Comparison of ENCODE assay signal across 2 cellular contexts in the genomic region with DNA sequence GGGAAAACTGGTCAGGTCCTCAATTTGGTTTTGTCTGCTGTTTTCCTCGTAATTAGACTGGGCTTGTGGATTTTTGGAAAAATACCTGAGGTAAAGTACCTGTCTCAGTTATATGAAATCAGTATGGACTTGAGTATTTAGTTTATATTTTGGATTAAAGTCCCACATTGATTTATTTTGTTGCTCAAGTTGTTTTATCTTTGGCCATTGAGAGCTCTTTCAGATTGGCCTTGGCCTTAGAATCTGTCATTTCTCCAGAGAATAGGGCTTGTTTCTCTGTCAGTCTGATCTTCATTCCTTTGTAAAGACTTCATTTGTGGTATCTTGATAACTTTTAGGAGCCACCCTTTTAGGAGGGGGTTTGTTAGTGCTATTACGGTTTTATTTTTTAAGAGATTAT.
TF ChIP-seq lines count a peak whose summit lies in the region.

No MANE protein-coding gene starts in this region.

TF ChIP-seq in GM23338, 12 proteins besides CTCF, POLR2A, EP300 and RAD21 (continued from another document):
- TF ChIP-seq, protein P1, sequence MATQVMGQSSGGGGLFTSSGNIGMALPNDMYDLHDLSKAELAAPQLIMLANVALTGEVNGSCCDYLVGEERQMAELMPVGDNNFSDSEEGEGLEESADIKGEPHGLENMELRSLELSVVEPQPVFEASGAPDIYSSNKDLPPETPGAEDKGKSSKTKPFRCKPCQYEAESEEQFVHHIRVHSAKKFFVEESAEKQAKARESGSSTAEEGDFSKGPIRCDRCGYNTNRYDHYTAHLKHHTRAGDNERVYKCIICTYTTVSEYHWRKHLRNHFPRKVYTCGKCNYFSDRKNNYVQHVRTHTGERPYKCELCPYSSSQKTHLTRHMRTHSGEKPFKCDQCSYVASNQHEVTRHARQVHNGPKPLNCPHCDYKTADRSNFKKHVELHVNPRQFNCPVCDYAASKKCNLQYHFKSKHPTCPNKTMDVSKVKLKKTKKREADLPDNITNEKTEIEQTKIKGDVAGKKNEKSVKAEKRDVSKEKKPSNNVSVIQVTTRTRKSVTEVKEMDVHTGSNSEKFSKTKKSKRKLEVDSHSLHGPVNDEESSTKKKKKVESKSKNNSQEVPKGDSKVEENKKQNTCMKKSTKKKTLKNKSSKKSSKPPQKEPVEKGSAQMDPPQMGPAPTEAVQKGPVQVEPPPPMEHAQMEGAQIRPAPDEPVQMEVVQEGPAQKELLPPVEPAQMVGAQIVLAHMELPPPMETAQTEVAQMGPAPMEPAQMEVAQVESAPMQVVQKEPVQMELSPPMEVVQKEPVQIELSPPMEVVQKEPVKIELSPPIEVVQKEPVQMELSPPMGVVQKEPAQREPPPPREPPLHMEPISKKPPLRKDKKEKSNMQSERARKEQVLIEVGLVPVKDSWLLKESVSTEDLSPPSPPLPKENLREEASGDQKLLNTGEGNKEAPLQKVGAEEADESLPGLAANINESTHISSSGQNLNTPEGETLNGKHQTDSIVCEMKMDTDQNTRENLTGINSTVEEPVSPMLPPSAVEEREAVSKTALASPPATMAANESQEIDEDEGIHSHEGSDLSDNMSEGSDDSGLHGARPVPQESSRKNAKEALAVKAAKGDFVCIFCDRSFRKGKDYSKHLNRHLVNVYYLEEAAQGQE (IDR thresholded peaks at IDR 0.05; ENCODE audit: unreplicated experiment) = no peak
- no peak for TF ChIP-seq NANOG (IDR thresholded peaks at IDR 0.05; ENCODE audit: borderline replicate concordance)
- TF ChIP-seq, protein P2, sequence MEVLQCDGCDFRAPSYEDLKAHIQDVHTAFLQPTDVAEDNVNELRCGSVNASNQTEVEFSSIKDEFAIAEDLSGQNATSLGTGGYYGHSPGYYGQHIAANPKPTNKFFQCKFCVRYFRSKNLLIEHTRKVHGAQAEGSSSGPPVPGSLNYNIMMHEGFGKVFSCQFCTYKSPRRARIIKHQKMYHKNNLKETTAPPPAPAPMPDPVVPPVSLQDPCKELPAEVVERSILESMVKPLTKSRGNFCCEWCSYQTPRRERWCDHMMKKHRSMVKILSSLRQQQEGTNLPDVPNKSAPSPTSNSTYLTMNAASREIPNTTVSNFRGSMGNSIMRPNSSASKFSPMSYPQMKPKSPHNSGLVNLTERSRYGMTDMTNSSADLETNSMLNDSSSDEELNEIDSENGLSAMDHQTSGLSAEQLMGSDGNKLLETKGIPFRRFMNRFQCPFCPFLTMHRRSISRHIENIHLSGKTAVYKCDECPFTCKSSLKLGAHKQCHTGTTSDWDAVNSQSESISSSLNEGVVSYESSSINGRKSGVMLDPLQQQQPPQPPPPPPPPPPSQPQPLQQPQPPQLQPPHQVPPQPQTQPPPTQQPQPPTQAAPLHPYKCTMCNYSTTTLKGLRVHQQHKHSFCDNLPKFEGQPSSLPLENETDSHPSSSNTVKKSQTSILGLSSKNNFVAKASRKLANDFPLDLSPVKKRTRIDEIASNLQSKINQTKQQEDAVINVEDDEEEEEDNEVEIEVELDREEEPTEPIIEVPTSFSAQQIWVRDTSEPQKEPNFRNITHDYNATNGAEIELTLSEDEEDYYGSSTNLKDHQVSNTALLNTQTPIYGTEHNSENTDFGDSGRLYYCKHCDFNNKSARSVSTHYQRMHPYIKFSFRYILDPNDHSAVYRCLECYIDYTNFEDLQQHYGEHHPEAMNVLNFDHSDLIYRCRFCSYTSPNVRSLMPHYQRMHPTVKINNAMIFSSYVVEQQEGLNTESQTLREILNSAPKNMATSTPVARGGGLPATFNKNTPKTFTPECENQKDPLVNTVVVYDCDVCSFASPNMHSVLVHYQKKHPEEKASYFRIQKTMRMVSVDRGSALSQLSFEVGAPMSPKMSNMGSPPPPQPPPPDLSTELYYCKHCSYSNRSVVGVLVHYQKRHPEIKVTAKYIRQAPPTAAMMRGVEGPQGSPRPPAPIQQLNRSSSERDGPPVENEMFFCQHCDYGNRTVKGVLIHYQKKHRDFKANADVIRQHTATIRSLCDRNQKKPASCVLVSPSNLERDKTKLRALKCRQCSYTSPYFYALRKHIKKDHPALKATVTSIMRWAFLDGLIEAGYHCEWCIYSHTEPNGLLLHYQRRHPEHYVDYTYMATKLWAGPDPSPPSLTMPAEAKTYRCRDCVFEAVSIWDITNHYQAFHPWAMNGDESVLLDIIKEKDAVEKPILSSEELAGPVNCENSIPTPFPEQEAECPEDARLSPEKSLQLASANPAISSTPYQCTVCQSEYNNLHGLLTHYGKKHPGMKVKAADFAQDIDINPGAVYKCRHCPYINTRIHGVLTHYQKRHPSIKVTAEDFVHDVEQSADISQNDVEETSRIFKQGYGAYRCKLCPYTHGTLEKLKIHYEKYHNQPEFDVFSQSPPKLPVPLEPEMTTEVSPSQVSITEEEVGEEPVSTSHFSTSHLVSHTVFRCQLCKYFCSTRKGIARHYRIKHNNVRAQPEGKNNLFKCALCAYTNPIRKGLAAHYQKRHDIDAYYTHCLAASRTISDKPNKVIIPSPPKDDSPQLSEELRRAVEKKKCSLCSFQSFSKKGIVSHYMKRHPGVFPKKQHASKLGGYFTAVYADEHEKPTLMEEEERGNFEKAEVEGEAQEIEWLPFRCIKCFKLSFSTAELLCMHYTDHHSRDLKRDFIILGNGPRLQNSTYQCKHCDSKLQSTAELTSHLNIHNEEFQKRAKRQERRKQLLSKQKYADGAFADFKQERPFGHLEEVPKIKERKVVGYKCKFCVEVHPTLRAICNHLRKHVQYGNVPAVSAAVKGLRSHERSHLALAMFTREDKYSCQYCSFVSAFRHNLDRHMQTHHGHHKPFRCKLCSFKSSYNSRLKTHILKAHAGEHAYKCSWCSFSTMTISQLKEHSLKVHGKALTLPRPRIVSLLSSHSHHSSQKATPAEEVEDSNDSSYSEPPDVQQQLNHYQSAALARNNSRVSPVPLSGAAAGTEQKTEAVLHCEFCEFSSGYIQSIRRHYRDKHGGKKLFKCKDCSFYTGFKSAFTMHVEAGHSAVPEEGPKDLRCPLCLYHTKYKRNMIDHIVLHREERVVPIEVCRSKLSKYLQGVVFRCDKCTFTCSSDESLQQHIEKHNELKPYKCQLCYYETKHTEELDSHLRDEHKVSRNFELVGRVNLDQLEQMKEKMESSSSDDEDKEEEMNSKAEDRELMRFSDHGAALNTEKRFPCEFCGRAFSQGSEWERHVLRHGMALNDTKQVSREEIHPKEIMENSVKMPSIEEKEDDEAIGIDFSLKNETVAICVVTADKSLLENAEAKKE (CRISPR knock-in tag; IDR thresholded peaks at IDR 0.05) = no peak
- no peak for TF ChIP-seq POLR2AphosphoS5 (IDR thresholded peaks at IDR 0.05; ENCODE audit: low read depth)

TF ChIP-seq in WTC11, 78 proteins besides CTCF, POLR2A, EP300 and RAD21 (continued from another document):
- TF ChIP-seq, protein P3, sequence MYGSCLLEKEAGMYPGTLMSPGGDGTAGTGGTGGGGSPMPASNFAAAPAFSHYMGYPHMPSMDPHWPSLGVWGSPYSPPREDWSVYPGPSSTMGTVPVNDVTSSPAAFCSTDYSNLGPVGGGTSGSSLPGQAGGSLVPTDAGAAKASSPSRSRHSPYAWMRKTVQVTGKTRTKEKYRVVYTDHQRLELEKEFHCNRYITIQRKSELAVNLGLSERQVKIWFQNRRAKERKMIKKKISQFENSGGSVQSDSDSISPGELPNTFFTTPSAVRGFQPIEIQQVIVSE (CRISPR knock-in tag; IDR thresholded peaks at IDR 0.05; ENCODE audit: borderline replicate concordance) = no peak
- TF ChIP-seq FOXJ3 (CRISPR knock-in tag; IDR thresholded peaks at IDR 0.05; ENCODE audit: borderline replicate concordance) = no peak
